Comparison of ENCODE assay signal across 28 cellular contexts in the genomic region with DNA sequence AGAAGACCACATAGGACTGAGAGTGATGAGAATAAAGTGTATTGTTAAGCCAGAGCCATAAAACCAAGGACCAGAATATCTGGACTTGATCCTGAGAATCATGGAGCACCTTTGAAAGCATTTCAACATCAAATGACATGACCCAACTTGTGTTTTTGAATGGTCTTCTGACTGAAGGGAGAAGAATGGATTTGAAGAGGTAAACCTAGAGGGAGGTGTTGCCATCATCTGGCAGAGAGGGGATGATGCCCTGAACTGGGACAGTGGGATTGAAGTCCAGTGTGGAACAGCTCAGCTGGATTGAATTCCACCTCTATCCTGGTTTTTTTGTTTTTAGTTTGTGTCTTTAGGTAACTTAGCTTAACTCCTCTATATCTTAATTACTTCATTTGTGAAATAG.
A peak's percentile ranks its signal among the peaks of the same experiment; 100 is the strongest.
DNase-seq lines count a peak whose midpoint lies in the region; ATAC-seq, FAIRE-seq and TF ChIP-seq lines count a peak whose summit lies in the region.
"Had no signal": no experiment of that assay in that cellular context is flagged by ENCODE, and none has a peak within 500 bp of the region (broad histone marks: within the 10 kb centered on the region; RNA-seq: fewer than 3 reads in every experiment).

No MANE protein-coding gene starts in this region.

- POLR2A ChIA-PET in HepG2 (lab: Yijun Ruan, JAX): no interaction called here

- no peak for DNase-seq in HepG2 (ENCODE audit: low spot score)
- no peak for DNase-seq in right lobe of liver
- peak; percentile 4 for DNase-seq in cerebellar cortex (ENCODE audit: low spot score)
- no peak for DNase-seq in nucleus accumbens (lab: John Stamatoyannopoulos, UW)
- no peak for DNase-seq in activated T-cell treated with anti-CD3 and anti-CD28 coated beads for 4 hours
- DNase-seq in MV-4-11 (lab: John Stamatoyannopoulos, UW): no peak
- DNase-seq in amygdala (lab: John Stamatoyannopoulos, UW): no peak
- DNase-seq: ACHN; activated CD4-positive, CD25-positive, alpha-beta regulatory T cell treated with anti-CD3 and anti-CD28 coated beads, Interleukin-2, amount 50 U/mL, for 72 hours; activated CD8-positive, alpha-beta T cell treated with anti-CD3 and anti-CD28 coated beads, Interleukin-2, amount 10 ng/mL, durations not matched to agents 7 days and 5 days; activated gamma-delta T cell; activated naive CD8-positive, alpha-beta T cell treated with anti-CD3 and anti-CD28 coated beads, Interleukin-2, amount 50 U/mL, for 24 hours; body of pancreas; effector CD4-positive, alpha-beta T cell; foreskin melanocyte; immature natural killer cell; left lung; naive thymus-derived CD8-positive, alpha-beta T cell; NCI-H1436; pancreas; PC-3; sigmoid colon; stimulated activated CD4-positive, alpha-beta T cell treated with anti-CD3 and anti-CD28 coated beads, Interleukin-15, amount 100 ng/mL, for 24 hours; stimulated activated naive CD8-positive, alpha-beta T cell treated with anti-CD3 and anti-CD28 coated beads, Interleukin-15, Interleukin-2, amounts not matched to agents 100 U/mL and 50 U/mL, for 24 hours; T-helper 1 cell had no signal

- no peak overlapping the region for H3K27ac ChIP-seq in HepG2 (ENCODE audit: extremely low read length, insufficient read depth, low read length)
- H3K27ac ChIP-seq in right lobe of liver: no peak overlapping the region
- no peak overlapping the region for H3K27ac ChIP-seq in OCI-LY3 (ENCODE audit: low read length)
- H3K27ac ChIP-seq: BLaER1, body of pancreas, left lung, pancreas, sigmoid colon had no signal

- intact Hi-C loops in HepG2 (cut with micrococcal nuclease; ENCODE audit: unreplicated experiment) (no loop called here), right lobe of liver (cut with DNase I) (no loop called here)

- H3K36me3 ChIP-seq in HepG2 (replicated peaks in 1 of 2; ENCODE audit: control insufficient read depth in 1 of 2, insufficient read depth in 2 of 2, low read length in 2 of 2) (no peaks in the 10 kb centered on the region), right lobe of liver (no peaks in the 10 kb centered on the region), OCI-LY3 (replicated peaks; ENCODE audit: low read depth, low read length) (no peaks in the 10 kb centered on the region)
- H3K36me3 ChIP-seq: BLaER1, left lung, pancreas, sigmoid colon had no signal

- H3K27me3 ChIP-seq in HepG2 (ENCODE audit: control insufficient read depth in 1 of 2, insufficient read depth in 2 of 2, low read length in 2 of 2) (no peaks in the 10 kb centered on the region), right lobe of liver (no peaks in the 10 kb centered on the region), OCI-LY3 (ENCODE audit: low read depth, low read length) (no peaks in the 10 kb centered on the region)
- H3K27me3 ChIP-seq: BLaER1, body of pancreas, left lung, pancreas, sigmoid colon had no signal

- H3K4me3 ChIP-seq in HepG2 (replicated peaks in 1 of 3; ENCODE audit: insufficient read depth in 1 of 3, low read depth in 2 of 3, low read length in 3 of 3) (no peak overlapping the region), right lobe of liver (no peak overlapping the region), OCI-LY3 (ENCODE audit: low read length) (no peak overlapping the region)
- H3K4me3 ChIP-seq: BLaER1, body of pancreas, left lung, pancreas, sigmoid colon had no signal

- H3K9me3 ChIP-seq in HepG2 (ENCODE audit: low read length): no peaks in the 10 kb centered on the region
- no peaks in the 10 kb centered on the region for H3K9me3 ChIP-seq in right lobe of liver
- H3K9me3 ChIP-seq in OCI-LY3 (ENCODE audit: insufficient read depth, low read length): no peaks in the 10 kb centered on the region
- H3K9me3 ChIP-seq: BLaER1, body of pancreas, left lung, pancreas, sigmoid colon had no signal

- TF ChIP-seq EP300 in HepG2 (IDR thresholded peaks at IDR 0.05; ENCODE audit: low read depth in 2 of 2, low read length in 2 of 2): no peak
- TF ChIP-seq EP300 in HepG2 (CRISPR knock-in tag; IDR thresholded peaks at IDR 0.05; ENCODE audit: borderline replicate concordance): no peak

- H3K4me1 ChIP-seq in HepG2 (ENCODE audit: insufficient read depth, low read length) (no peaks in the 10 kb centered on the region), right lobe of liver (no peaks in the 10 kb centered on the region), OCI-LY3 (ENCODE audit: low read length) (no peaks in the 10 kb centered on the region)
- H3K4me1 ChIP-seq: BLaER1, body of pancreas, left lung, pancreas, sigmoid colon had no signal

- TF ChIP-seq RAD21 in HepG2 (CRISPR knock-in tag; IDR thresholded peaks at IDR 0.05): no peak

- no peaks in the 10 kb centered on the region for H3K79me2 ChIP-seq in HepG2 (ENCODE audit: insufficient read depth, low read length)
- H3K79me2 ChIP-seq in OCI-LY3 (ENCODE audit: low read length): no peaks in the 10 kb centered on the region

- H3K4me2 ChIP-seq in HepG2 (ENCODE audit: low read depth, low read length) (no peak overlapping the region), OCI-LY3 (ENCODE audit: low read length) (no peak overlapping the region)
- H3K4me2 ChIP-seq: BLaER1 had no signal

- peak; percentile 15 for FAIRE-seq in HepG2 (lab: Jason Lieb, UNC)
- FAIRE-seq: GM19239, pancreas had no signal

- in situ Hi-C loops in HepG2 (cut with HindIII; ENCODE audit: extremely low pct_ligation_motif_present, low pct_unique_long_range_greater_than_20kb): no loop called here

- ATAC-seq in HepG2 (peak; percentile 80), right lobe of liver (no peak)
- ATAC-seq: activated CD8-positive, alpha-beta T cell treated with anti-CD3 and anti-CD28 coated beads, Interleukin-2, amount 10 ng/mL, durations not matched to agents 7 days and 5 days; activated naive CD8-positive, alpha-beta T cell treated with anti-CD3 and anti-CD28 coated beads, Interleukin-2, amount 50 U/mL, for 24 hours; body of pancreas; left lung; naive thymus-derived CD8-positive, alpha-beta T cell; pancreas; PC-3; stimulated activated naive CD8-positive, alpha-beta T cell treated with anti-CD3 and anti-CD28 coated beads, Interleukin-15, Interleukin-2, amounts not matched to agents 100 U/mL and 50 U/mL, for 24 hours had no signal

- TF ChIP-seq CTCF in HepG2 (CRISPR knock-in tag; IDR thresholded peaks at IDR 0.05) (peak; percentile 54), right lobe of liver (IDR thresholded peaks at IDR 0.05) (no peak), OCI-LY3 (IDR thresholded peaks at IDR 0.05; ENCODE audit: low read depth, low read length) (peak; percentile 27; the same call in 1 of the 2 replicates)

- H3K9ac ChIP-seq in HepG2 (ENCODE audit: insufficient read depth, low read depth, low read length) (no peak overlapping the region), OCI-LY3 (ENCODE audit: low read length) (no peak overlapping the region)
- H3K9ac ChIP-seq: BLaER1 had no signal

- H2AFZ ChIP-seq in HepG2 (ENCODE audit: low read length) (no peak overlapping the region), OCI-LY3 (ENCODE audit: low read depth, low read length) (no peak overlapping the region)

- BruUV-seq in HepG2 (replicated peaks; lab: Mats Ljungman, UMichigan): no TSS peak

- TF ChIP-seq POLR2A in HepG2 (IDR thresholded peaks at IDR 0.05; ENCODE audit: insufficient read depth in 1 of 2, low read depth in 2 of 2, low read length in 2 of 2): no peak
- no peak for TF ChIP-seq POLR2A in right lobe of liver (IDR thresholded peaks at IDR 0.05)

- H4K20me1 ChIP-seq in HepG2 (ENCODE audit: insufficient read depth, low read length) (no peaks in the 10 kb centered on the region), OCI-LY3 (ENCODE audit: insufficient read depth, low read length) (no peaks in the 10 kb centered on the region)
- H4K20me1 ChIP-seq: BLaER1 had no signal

- CTCF ChIA-PET in HepG2 (lab: Yijun Ruan, JAX; ENCODE audit: low intra/inter-chr PET ratio, low total read pairs): no interaction called here

TF ChIP-seq in HepG2, 621 proteins besides CTCF, POLR2A, EP300 and RAD21:
- TF ChIP-seq ARID2 (CRISPR knock-in tag; IDR thresholded peaks at IDR 0.05; ENCODE audit: borderline replicate concordance) (no peak), STAG1 (CRISPR knock-in tag; IDR thresholded peaks at IDR 0.05) (peak; percentile 45)

Comparison
In these comparisons a context has a peak if more than half of its experiments do, and no peak if none do; other contexts are left out.
1. CTCF ChIP-seq: peak in HepG2 (single experiment) and OCI-LY3 (single experiment); none in right lobe of liver (0 of 4).